8 cellular contexts compared by ENCODE assay signal in genomic region chr20:20837574-20838021, GRCh38.
DNase-seq lines count a peak whose midpoint lies in the region; ATAC-seq and TF ChIP-seq lines count a peak whose summit lies in the region.

No MANE protein-coding gene starts in this region.

- WGBS in upper lobe of left lung, 2 donors = 20 to 28% methylated on average over 19 of the region's 19 CpGs

- POLR2A ChIA-PET in AG04449 (lab: Yijun Ruan, JAX) = no interaction called here

- H3K27ac ChIP-seq in upper lobe of left lung = no peak overlapping the region

- no peak for TF ChIP-seq POLR2A in upper lobe of left lung (IDR thresholded peaks at IDR 0.05)

- H3K27me3 ChIP-seq in mucosa of stomach (ENCODE audit: control insufficient read depth, insufficient read depth, low read length) = peaks cover 9% of the 10 kb centered on the region
- no peaks in the 10 kb centered on the region for H3K27me3 ChIP-seq in upper lobe of left lung

- CTCF ChIA-PET in AG04449 (lab: Yijun Ruan, JAX) = interaction anchor here (0.9 to 6.4 kb wide), 20 partner anchors 9 to 778 kb away, joined by 3 to 99 read pairs (median 4); partner anchors contain the start of gene KIZ

- H3K9ac ChIP-seq in mucosa of stomach (ENCODE audit: low read length) = peak overlapping the region; percentile 7

- H3K4me3 ChIP-seq in AG04449 (ENCODE audit: low read depth, low read length) (no peak overlapping the region), WI38 (ENCODE audit: low read depth, low read length) (no peak overlapping the region), epithelial cell of proximal tubule (ENCODE audit: low read depth, low read length) (peak overlapping the region; percentile 37), mucosa of stomach (ENCODE audit: low read length) (no peak overlapping the region), upper lobe of left lung (peak overlapping the region in 1 of 4 donors; percentile 22)

- DNase-seq in AG04449 (ENCODE audit: low read depth, low spot score) = no peak
- peak; percentile 54 for DNase-seq in GM20000 (ENCODE audit: low spot score)
- peak; percentile 52 for DNase-seq in NCI-H2196 (lab: John Stamatoyannopoulos, UW; ENCODE audit: unreplicated experiment)
- DNase-seq in epithelial cell of proximal tubule (ENCODE audit: low read depth) = no peak
- peak in 1 of 2 donors; percentile 42 for DNase-seq in upper lobe of left lung
- no peak for DNase-seq in GM19240 (ENCODE audit: insufficient read length, low spot score)

- H3K36me3 ChIP-seq in mucosa of stomach (ENCODE audit: control insufficient read depth, insufficient read depth, low read length) (no peaks in the 10 kb centered on the region), upper lobe of left lung (no peaks in the 10 kb centered on the region)

- TF ChIP-seq CTCF in AG04449 (IDR thresholded peaks at IDR 0.05; ENCODE audit: insufficient read depth, low read length, missing control alignments) (peak; percentile 60), GM20000 (IDR thresholded peaks at IDR 0.05; ENCODE audit: extremely low read depth, missing control alignments) (peak; percentile 47), WI38 (IDR thresholded peaks at IDR 0.05; ENCODE audit: low read depth, low read length) (peak; percentile 47), epithelial cell of proximal tubule (conservative IDR thresholded peaks at IDR 0.05; ENCODE audit: low read depth, low read length) (peak; percentile 77), upper lobe of left lung (IDR thresholded peaks at IDR 0.05) (peak; percentile 24 to 63 (median 58))

- H3K9me3 ChIP-seq in mucosa of stomach (ENCODE audit: control insufficient read depth, low read length) = no peaks in the 10 kb centered on the region
- no peaks in the 10 kb centered on the region for H3K9me3 ChIP-seq in upper lobe of left lung

- H3K4me1 ChIP-seq in mucosa of stomach (ENCODE audit: control insufficient read depth, insufficient read depth, low read length) = peaks cover 5% of the 10 kb centered on the region
- H3K4me1 ChIP-seq in upper lobe of left lung = peaks cover 0 to 11% (median 4%) of the 10 kb centered on the region in 4 donors

- TF ChIP-seq EP300 in upper lobe of left lung (IDR thresholded peaks at IDR 0.05) = no peak

- peak; percentile 53 to 74 for ATAC-seq in upper lobe of left lung (ENCODE audit: low FRiP score in 2 of 2)

Comparison
In these comparisons a context has a peak if more than half of its experiments do, and no peak if none do; other contexts are left out.
1. DNase-seq: peak in GM20000 (single experiment) and NCI-H2196 (single experiment); none in AG04449 (single experiment), epithelial cell of proximal tubule (single experiment) and GM19240 (single experiment).
2. Peak in every context shown above with its lines, with median percentiles within 50 percentile points of each other: CTCF ChIP-seq.